ENCODE assay signal across 8 cellular contexts in the genomic region with DNA sequence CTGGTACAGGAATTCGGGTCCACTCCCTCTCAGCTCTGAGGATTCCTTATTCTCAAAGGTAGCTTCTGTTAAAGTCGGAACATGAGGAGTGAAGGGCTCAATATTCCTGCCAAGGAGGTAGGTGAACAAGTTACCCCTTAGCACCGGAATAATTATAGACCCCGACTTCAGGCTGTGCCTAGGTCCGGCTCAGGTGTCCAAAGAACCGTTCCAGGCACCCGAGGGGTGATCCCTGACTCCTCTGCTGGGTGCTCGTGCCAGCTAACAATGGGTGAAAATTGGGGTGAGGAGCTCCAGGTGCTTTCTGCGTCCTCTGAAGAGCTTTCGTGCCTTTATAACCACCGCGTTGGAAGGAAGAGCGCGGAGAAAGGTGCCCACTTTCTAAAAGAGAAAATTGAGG. TPM values are rescaled to one million over a fixed set of nuclear protein-coding genes. Genes with fewer than 3 reads are reported as not detected.
DNase-seq lines count a peak whose midpoint lies in the region; ATAC-seq, FAIRE-seq and TF ChIP-seq lines count a peak whose summit lies in the region.

No MANE protein-coding gene starts in this region.

- no peak for DNase-seq in BJ (ENCODE audit: low read depth)
- no peak for DNase-seq in LNCaP clone FGC (ENCODE audit: low read depth)
- no peak for DNase-seq in effector CD8-positive, alpha-beta T cell (lab: John Stamatoyannopoulos, UW)
- no peak for DNase-seq in GM12891 (ENCODE audit: insufficient read length, low spot score)

- TF ChIP-seq CTCF in BJ (IDR thresholded peaks at IDR 0.05; ENCODE audit: insufficient read depth, low read depth, low read length) (no peak), LNCaP clone FGC (IDR thresholded peaks at IDR 0.05; ENCODE audit: control insufficient read depth, extremely low read depth, insufficient read depth) (no peak), nephron (IDR thresholded peaks at IDR 0.05; ENCODE audit: unreplicated experiment in 3 of 3) (no peak)

- no peak for ATAC-seq in HG03097 (IDR thresholded peaks at IDR 0.05; ENCODE audit: low FRiP score, unreplicated experiment)
- ATAC-seq in HG03135 (IDR thresholded peaks at IDR 0.05; ENCODE audit: unreplicated experiment) = no peak

- peaks cover 47% of the 10 kb centered on the region for H3K36me3 Mint-ChIP-seq in dendritic cell treated with granulocyte-macrophage colony-stimulating factor and Interleukin-4, amounts not matched to agents 40 ng/mL and 50 ng/mL, for 4 days (ENCODE audit: low read depth)
- H3K36me3 Mint-ChIP-seq in nephron (ENCODE audit: low read depth) = peaks cover 15% of the 10 kb centered on the region

- intact Hi-C loops in dendritic cell treated with granulocyte-macrophage colony-stimulating factor and Interleukin-4, amounts not matched to agents 40 ng/mL and 50 ng/mL, for 4 days (cut with micrococcal nuclease) = loop anchor here (1.0 kb wide), 1 partner anchor 28 kb away; a partner anchor contains a TSS

- H3K36me3 ChIP-seq in BJ (ENCODE audit: control insufficient read depth, insufficient read depth, low read length) = peaks cover 4% of the 10 kb centered on the region; the same call in 1 of the 2 replicates

- H3K9me3 Mint-ChIP-seq in dendritic cell treated with granulocyte-macrophage colony-stimulating factor and Interleukin-4, amounts not matched to agents 40 ng/mL and 50 ng/mL, for 4 days = no peaks in the 10 kb centered on the region
- no peaks in the 10 kb centered on the region for H3K9me3 Mint-ChIP-seq in nephron

- CTCF ChIA-PET in BJ (lab: Yijun Ruan, JAX) = interaction anchor here (0.6 to 7.6 kb wide), 5 partner anchors 25 to 385 kb away, joined by 3 to 60 read pairs (median 13); a partner anchor contains a TSS

- no peaks in the 10 kb centered on the region for H3K27me3 ChIP-seq in BJ (ENCODE audit: control insufficient read depth, insufficient read depth, low read length)

- no peak for TF ChIP-seq POLR2A in GM12891 (IDR thresholded peaks at IDR 0.05; ENCODE audit: low read depth, low read length)

- peaks cover 57% of the 10 kb centered on the region for H3K4me1 Mint-ChIP-seq in dendritic cell treated with granulocyte-macrophage colony-stimulating factor and Interleukin-4, amounts not matched to agents 40 ng/mL and 50 ng/mL, for 4 days (ENCODE audit: low read depth)
- peaks cover 32% of the 10 kb centered on the region for H3K4me1 Mint-ChIP-seq in nephron

- H3K4me3 ChIP-seq in BJ (ENCODE audit: low read depth, low read length) = peak overlapping the region; percentile 77
- H3K4me3 ChIP-seq in LNCaP clone FGC (ENCODE audit: low read depth, low read length) = peak overlapping the region; percentile 98

- no peak for FAIRE-seq in GM12891 (lab: Jason Lieb, UNC)

- POLR2A ChIA-PET in BJ (lab: Charles Lee) = interaction anchor here (1.3 kb wide), 1 partner anchor 17 kb away, joined by 10 read pairs; no protein-coding TSS in a partner anchor

- no peaks in the 10 kb centered on the region for H3K27me3 Mint-ChIP-seq in dendritic cell treated with granulocyte-macrophage colony-stimulating factor and Interleukin-4, amounts not matched to agents 40 ng/mL and 50 ng/mL, for 4 days
- no peaks in the 10 kb centered on the region for H3K27me3 Mint-ChIP-seq in nephron (ENCODE audit: low read depth)

- H3K27ac Mint-ChIP-seq in dendritic cell treated with granulocyte-macrophage colony-stimulating factor and Interleukin-4, amounts not matched to agents 40 ng/mL and 50 ng/mL, for 4 days = peak overlapping the region; percentile 98
- peak overlapping the region; percentile 93 to 97 (median 94) for H3K27ac Mint-ChIP-seq in nephron

- H3K4me3 Mint-ChIP-seq in dendritic cell treated with granulocyte-macrophage colony-stimulating factor and Interleukin-4, amounts not matched to agents 40 ng/mL and 50 ng/mL, for 4 days = peak overlapping the region; percentile 100
- peak overlapping the region; percentile 97 to 100 (median 99) for H3K4me3 Mint-ChIP-seq in nephron

TF ChIP-seq in GM12891, 5 proteins besides CTCF, POLR2A, EP300 and RAD21:
- TF ChIP-seq SPI1 (IDR thresholded peaks at IDR 0.05; ENCODE audit: low read depth, low read length) (no peak), TAF1 (IDR thresholded peaks at IDR 0.05; ENCODE audit: low read depth, low read length) (no peak), POU2F2 (IDR thresholded peaks at IDR 0.05; ENCODE audit: low read depth, low read length) (no peak), PAX5 (IDR thresholded peaks at IDR 0.05; ENCODE audit: insufficient read depth, low read length, severe bottlenecking) (no peak), POLR2AphosphoS5 (IDR thresholded peaks at IDR 0.05; ENCODE audit: low read depth, low read length) (no peak)
TF ChIP-seq in GM12891: peak in this region for 0.

RNA-seq across cellular contexts. Expression of a gene that starts 0.4 kb away (rescaled TPM):
- 32.9 and 91.3 TPM in 2 replicates for polyA plus RNA-seq in BJ (2011; rRNA removed)
- polyA minus RNA-seq in BJ (2011; rRNA and poly(A)+ RNA removed) = 27.8 and 30.4 TPM in 2 replicates
- 37.5 TPM for polyA plus RNA-seq in GM12891 (2012; ENCODE audit: low read depth, missing spikeins)

RNA-seq across cellular contexts. Expression of a gene that starts 0.9 kb away (rescaled TPM):
- polyA plus RNA-seq in BJ (2011; rRNA removed) = 55.6 and 73.9 TPM in 2 replicates
- 21.2 and 26.3 TPM in 2 replicates for polyA minus RNA-seq in BJ (2011; rRNA and poly(A)+ RNA removed)
- 31.8 TPM for polyA plus RNA-seq in GM12891 (2012; ENCODE audit: low read depth, missing spikeins)

RNA-seq across cellular contexts. Expression of a gene that starts 28.2 kb away (rescaled TPM):
- polyA plus RNA-seq in BJ (2011; rRNA removed) = 23.9 and 37.6 TPM in 2 replicates
- 16.2 and 20.5 TPM in 2 replicates for polyA minus RNA-seq in BJ (2011; rRNA and poly(A)+ RNA removed)
- 54.8 TPM for polyA plus RNA-seq in GM12891 (2012; ENCODE audit: low read depth, missing spikeins)

RNA-seq across cellular contexts. Expression of a gene that starts 28.3 kb away (rescaled TPM):
- polyA plus RNA-seq in BJ (2011; rRNA removed) = 265 and 281 TPM in 2 replicates
- polyA minus RNA-seq in BJ (2011; rRNA and poly(A)+ RNA removed) = 247 and 384 TPM in 2 replicates
- 138 TPM for polyA plus RNA-seq in GM12891 (2012; ENCODE audit: low read depth, missing spikeins)

RNA-seq across cellular contexts. Expression of a gene that starts 31.1 kb away (rescaled TPM):
- polyA plus RNA-seq in BJ (2011; rRNA removed) = 27.3 and 29.2 TPM in 2 replicates
- polyA minus RNA-seq in BJ (2011; rRNA and poly(A)+ RNA removed) = 10.3 and 15.8 TPM in 2 replicates
- polyA plus RNA-seq in GM12891 (2012; ENCODE audit: low read depth, missing spikeins) = 7.3 TPM
